In genomic region chr12:113069751-113070116, GRCh38 we compare ENCODE assay signal across 21 cellular contexts. TPM values are rescaled to one million over a fixed set of nuclear protein-coding genes. Genes with fewer than 3 reads are reported as not detected.
A peak's percentile ranks its signal among the peaks of the same experiment; 100 is the strongest.
DNase-seq lines count a peak whose midpoint lies in the region; ATAC-seq and TF ChIP-seq lines count a peak whose summit lies in the region.
"Had no signal": no experiment of that assay in that cellular context is flagged by ENCODE, and none has a peak within 500 bp of the region (broad histone marks: within the 10 kb centered on the region; RNA-seq: fewer than 3 reads in every experiment).

No MANE protein-coding gene starts in this region.

- WGBS in spleen, 5 donors = 72 to 86% (median 79%) methylated on average over 6 of the region's 6 CpGs

- no peak for TF ChIP-seq CTCF in spleen (IDR thresholded peaks at IDR 0.05 in 8 of 11, conservative IDR thresholded peaks at IDR 0.05 in 3 of 11)

- H3K36me3 ChIP-seq in spleen = peaks cover 0 to 18% (median 0%) of the 10 kb centered on the region in 6 donors
- H3K36me3 ChIP-seq: MG63 had no signal

- H3K4me3 ChIP-seq in spleen = peak overlapping the region in 1 of 8 donors; percentile 57
- H3K4me3 ChIP-seq: body of pancreas, MG63 had no signal

- ATAC-seq in activated CD4-positive, alpha-beta T cell treated with anti-CD3 and anti-CD28 coated beads for 36 hours = no peak
- ATAC-seq in GM19351 (IDR thresholded peaks at IDR 0.05; ENCODE audit: unreplicated experiment) = peak; percentile 28
- ATAC-seq in T-helper 17 cell = no peak
- ATAC-seq: body of pancreas, HepG2 had no signal

- POLR2A ChIA-PET in activated CD4-positive, alpha-beta T cell treated with anti-CD3 and anti-CD28 coated beads for 36 hours (lab: Charles Lee) = interaction anchor here (1.0 kb wide), 1 partner anchor 10 kb away, joined by 3 read pairs; no protein-coding TSS in a partner anchor

- H3K27ac ChIP-seq in spleen = peak overlapping the region; percentile 22 to 88 (median 80)
- H3K27ac ChIP-seq: 22Rv1 had no signal

- H3K27me3 Mint-ChIP-seq in activated CD4-positive, alpha-beta T cell treated with anti-CD3 and anti-CD28 coated beads for 36 hours = no peaks in the 10 kb centered on the region
- no peaks in the 10 kb centered on the region for H3K27me3 Mint-ChIP-seq in T-helper 17 cell
- H3K27me3 Mint-ChIP-seq: activated naive CD8-positive, alpha-beta T cell had no signal

- H3K4me1 ChIP-seq in spleen = peaks cover 45 to 100% (median 98%) of the 10 kb centered on the region in 6 donors

- CTCF ChIA-PET in activated CD4-positive, alpha-beta T cell treated with anti-CD3 and anti-CD28 coated beads for 36 hours (lab: Charles Lee) = interaction anchor here (0.7 to 1.4 kb wide), 5 partner anchors 15 to 66 kb away, joined by 3 to 7 read pairs (median 4); no protein-coding TSS in a partner anchor

- peaks cover 49% of the 10 kb centered on the region for H3K4me1 Mint-ChIP-seq in activated CD4-positive, alpha-beta T cell treated with anti-CD3 and anti-CD28 coated beads for 36 hours
- H3K4me1 Mint-ChIP-seq in T-helper 17 cell = peaks cover 50% of the 10 kb centered on the region

- no peak overlapping the region for H3K4me3 Mint-ChIP-seq in activated CD4-positive, alpha-beta T cell treated with anti-CD3 and anti-CD28 coated beads for 36 hours
- H3K4me3 Mint-ChIP-seq in T-helper 17 cell = no peak overlapping the region
- H3K4me3 Mint-ChIP-seq: activated naive CD8-positive, alpha-beta T cell; HFFc6; nephron had no signal

- intact Hi-C loops in activated CD4-positive, alpha-beta T cell treated with anti-CD3 and anti-CD28 coated beads for 36 hours (cut with DNase I, micrococcal nuclease) = no loop called here
- intact Hi-C loops in spleen (cut with DNase I; ENCODE audit: low total_unique reads) = no loop called here
- intact Hi-C loops in head of caudate nucleus (cut with DNase I) = no loop called here

- H3K36me3 Mint-ChIP-seq in activated CD4-positive, alpha-beta T cell treated with anti-CD3 and anti-CD28 coated beads for 36 hours (ENCODE audit: low read depth) = peaks cover 2% of the 10 kb centered on the region
- peaks cover 6% of the 10 kb centered on the region for H3K36me3 Mint-ChIP-seq in T-helper 17 cell (ENCODE audit: low read depth)
- H3K36me3 Mint-ChIP-seq: activated naive CD8-positive, alpha-beta T cell had no signal

- no peak for DNase-seq in activated CD4-positive, alpha-beta T cell treated with anti-CD3 and anti-CD28 coated beads for 36 hours
- DNase-seq in activated CD4-positive, alpha-beta T cell treated with anti-CD3 and anti-CD28 coated beads for 1 hour = no peak
- DNase-seq in T-helper 17 cell (no peak), spleen (peak; percentile 67), occipital lobe (lab: John Stamatoyannopoulos, UW) (no peak), head of caudate nucleus (no peak), T-helper 1 cell (no peak)
- DNase-seq: activated CD4-positive, alpha-beta T cell treated with anti-CD3 and anti-CD28 coated beads, Interleukin-2, amount 50 U/mL, for 1 hour; EL; HFFc6; MG63; NCI-H1436; NCI-H524; stimulated activated naive CD4-positive, alpha-beta T cell treated with Interleukin-2 at 50 U/mL for 16 hours had no signal

- TF ChIP-seq POLR2A in spleen (IDR thresholded peaks at IDR 0.05) = no peak

- H3K9me3 ChIP-seq in T-helper 17 cell (ENCODE audit: control insufficient read depth, low read length, poor library complexity, severe bottlenecking) (no peaks in the 10 kb centered on the region), spleen (no peaks in the 10 kb centered on the region)
- H3K9me3 ChIP-seq: body of pancreas, MG63 had no signal

- no peaks in the 10 kb centered on the region for H3K9me3 Mint-ChIP-seq in activated CD4-positive, alpha-beta T cell treated with anti-CD3 and anti-CD28 coated beads for 36 hours (ENCODE audit: low read depth)
- H3K9me3 Mint-ChIP-seq: HFFc6 had no signal

- no peaks in the 10 kb centered on the region for H3K27me3 ChIP-seq in spleen (replicated peaks in 1 of 7)
- H3K27me3 ChIP-seq: body of pancreas, MG63 had no signal

- peak overlapping the region; percentile 87 for H3K27ac Mint-ChIP-seq in activated CD4-positive, alpha-beta T cell treated with anti-CD3 and anti-CD28 coated beads for 36 hours
- peak overlapping the region; percentile 86 for H3K27ac Mint-ChIP-seq in T-helper 17 cell
- H3K27ac Mint-ChIP-seq: HFFc6, nephron, progenitor cell of endocrine pancreas had no signal

RNA-seq across cellular contexts. Expression of gene DTX1, which starts 13.2 kb away (rescaled TPM):
- 10 to 100 TPM; 12.0 to 12.9 TPM for total RNA-seq in activated CD4-positive, alpha-beta T cell treated with anti-CD3 and anti-CD28 coated beads for 36 hours
- 10 to 100 TPM; 20.7 to 27.7 TPM for total RNA-seq in T-helper 17 cell
- total RNA-seq in spleen = 100 to 1,000 TPM in 2 of 7 donors, 10 to 100 TPM in 5; 54.6 to 141 (median 76.1) TPM
- polyA plus RNA-seq in spleen = 100 to 1,000 TPM in 1 of 3 donors, 10 to 100 TPM in 2; 53.4 to 102 (median 96.7) TPM
- 16.2 TPM for total RNA-seq in occipital lobe
- total RNA-seq: HepG2, HFFc6 had no signal
- polyA plus RNA-seq: HepG2 had no signal
